1 cellular context compared by ENCODE assay signal in genomic region chrX:69226459-69227158, GRCh38.
TF ChIP-seq lines count a peak whose summit lies in the region.

No MANE protein-coding gene starts in this region.

TF ChIP-seq in HEK293, 187 proteins besides CTCF, POLR2A, EP300 and RAD21 (continued from another document):
- TF ChIP-seq, protein P1, sequence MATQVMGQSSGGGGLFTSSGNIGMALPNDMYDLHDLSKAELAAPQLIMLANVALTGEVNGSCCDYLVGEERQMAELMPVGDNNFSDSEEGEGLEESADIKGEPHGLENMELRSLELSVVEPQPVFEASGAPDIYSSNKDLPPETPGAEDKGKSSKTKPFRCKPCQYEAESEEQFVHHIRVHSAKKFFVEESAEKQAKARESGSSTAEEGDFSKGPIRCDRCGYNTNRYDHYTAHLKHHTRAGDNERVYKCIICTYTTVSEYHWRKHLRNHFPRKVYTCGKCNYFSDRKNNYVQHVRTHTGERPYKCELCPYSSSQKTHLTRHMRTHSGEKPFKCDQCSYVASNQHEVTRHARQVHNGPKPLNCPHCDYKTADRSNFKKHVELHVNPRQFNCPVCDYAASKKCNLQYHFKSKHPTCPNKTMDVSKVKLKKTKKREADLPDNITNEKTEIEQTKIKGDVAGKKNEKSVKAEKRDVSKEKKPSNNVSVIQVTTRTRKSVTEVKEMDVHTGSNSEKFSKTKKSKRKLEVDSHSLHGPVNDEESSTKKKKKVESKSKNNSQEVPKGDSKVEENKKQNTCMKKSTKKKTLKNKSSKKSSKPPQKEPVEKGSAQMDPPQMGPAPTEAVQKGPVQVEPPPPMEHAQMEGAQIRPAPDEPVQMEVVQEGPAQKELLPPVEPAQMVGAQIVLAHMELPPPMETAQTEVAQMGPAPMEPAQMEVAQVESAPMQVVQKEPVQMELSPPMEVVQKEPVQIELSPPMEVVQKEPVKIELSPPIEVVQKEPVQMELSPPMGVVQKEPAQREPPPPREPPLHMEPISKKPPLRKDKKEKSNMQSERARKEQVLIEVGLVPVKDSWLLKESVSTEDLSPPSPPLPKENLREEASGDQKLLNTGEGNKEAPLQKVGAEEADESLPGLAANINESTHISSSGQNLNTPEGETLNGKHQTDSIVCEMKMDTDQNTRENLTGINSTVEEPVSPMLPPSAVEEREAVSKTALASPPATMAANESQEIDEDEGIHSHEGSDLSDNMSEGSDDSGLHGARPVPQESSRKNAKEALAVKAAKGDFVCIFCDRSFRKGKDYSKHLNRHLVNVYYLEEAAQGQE (tag by site-specific recombination; IDR thresholded peaks at IDR 0.05) = no peak
- TF ChIP-seq ZNF391 (tag by site-specific recombination; IDR thresholded peaks at IDR 0.05; ENCODE audit: borderline replicate concordance, low read depth) (no peak), GLI2 (tag by site-specific recombination; IDR thresholded peaks at IDR 0.05; ENCODE audit: borderline replicate concordance, low read depth) (no peak)
